9 cellular contexts compared by ENCODE assay signal in the genomic region with DNA sequence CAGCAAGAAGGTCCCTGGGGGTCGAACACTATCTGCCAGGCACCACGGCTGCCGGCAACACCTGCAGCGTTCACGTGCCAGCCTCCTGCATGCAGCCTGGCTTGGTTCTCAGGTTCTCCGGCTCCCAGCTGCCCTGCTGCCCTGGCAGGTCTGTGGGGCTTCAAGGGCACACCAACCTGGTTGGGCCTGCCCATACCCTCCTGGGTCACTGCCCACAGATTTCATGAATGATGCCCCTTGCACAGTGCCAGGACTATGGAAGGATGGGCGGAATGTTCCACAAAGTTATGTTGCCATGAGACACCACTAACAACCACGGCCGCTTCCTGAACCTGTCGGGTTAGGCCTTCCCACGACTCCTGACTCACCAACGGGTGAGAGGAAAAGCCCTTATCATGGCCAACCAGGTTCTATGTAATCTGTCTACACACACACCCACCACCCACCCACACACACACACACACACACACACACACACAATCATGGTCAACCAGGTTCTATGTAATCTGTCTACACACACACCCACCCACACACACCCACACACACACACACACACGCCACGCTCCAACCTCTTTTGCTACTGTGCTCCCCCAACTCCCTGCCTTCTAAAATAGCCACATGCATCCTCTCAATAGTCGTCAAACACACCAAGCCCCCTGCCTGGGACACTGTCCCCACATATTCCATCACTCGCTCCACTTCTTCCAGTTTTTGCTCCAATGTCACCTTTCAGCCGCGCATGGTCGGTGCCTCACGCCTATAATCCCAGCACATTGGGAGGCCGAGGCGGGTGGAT. TPM values are rescaled to one million over a fixed set of nuclear protein-coding genes. Genes with fewer than 3 reads are reported as not detected.
A peak's percentile ranks its signal among the peaks of the same experiment; 100 is the strongest.
DNase-seq lines count a peak whose midpoint lies in the region; ATAC-seq and TF ChIP-seq lines count a peak whose summit lies in the region.
"Had no signal": no experiment of that assay in that cellular context is flagged by ENCODE, and none has a peak within 500 bp of the region (broad histone marks: within the 10 kb centered on the region; RNA-seq: fewer than 3 reads in every experiment).

No MANE protein-coding gene starts in this region.

- H3K4me3 Mint-ChIP-seq in activated CD8-positive, alpha-beta T cell treated with anti-CD3 and anti-CD28 coated beads, Interleukin-2, amount 10 ng/mL, durations not matched to agents 7 days and 5 days, result no peak overlapping the region

- no peaks in the 10 kb centered on the region for H3K27me3 Mint-ChIP-seq in activated CD8-positive, alpha-beta T cell treated with anti-CD3 and anti-CD28 coated beads, Interleukin-2, amount 10 ng/mL, durations not matched to agents 7 days and 5 days (ENCODE audit: low read depth)

- no peaks in the 10 kb centered on the region for H3K9me3 ChIP-seq in right atrium auricular region

- DNase-seq in DMS153 (lab: John Stamatoyannopoulos, UW) (peak; percentile 44), DMS153 treated with DMSO at 0.1 percent for 48 hours (lab: John Stamatoyannopoulos, UW; ENCODE audit: unreplicated experiment) (no peak), right atrium auricular region (ENCODE audit: low spot score) (peak; percentile 85), NCI-H1930 (lab: John Stamatoyannopoulos, UW) (no peak)
- DNase-seq in activated CD8-positive, alpha-beta T cell treated with anti-CD3 and anti-CD28 coated beads, Interleukin-2, amount 10 ng/mL, durations not matched to agents 7 days and 5 days, result peak; percentile 40
- DNase-seq in stimulated activated CD8-positive, alpha-beta memory T cell treated with anti-CD3 and anti-CD28 coated beads, Interleukin-4, amount 100 ng/mL, for 4 hours (ENCODE audit: low read depth in 2 of 2, low spot score in 1 of 2), result peak; percentile 15 to 19

- CTCF ChIA-PET in activated CD8-positive, alpha-beta T cell treated with anti-CD3 and anti-CD28 coated beads, Interleukin-2, amount 10 ng/mL, durations not matched to agents 7 days and 5 days (lab: Charles Lee), result no interaction called here

- peaks cover 0 to 100% of the 10 kb centered on the region in 2 donors for H3K4me1 ChIP-seq in right atrium auricular region

- no peaks in the 10 kb centered on the region for H3K9me3 Mint-ChIP-seq in activated CD8-positive, alpha-beta T cell treated with anti-CD3 and anti-CD28 coated beads, Interleukin-2, amount 10 ng/mL, durations not matched to agents 7 days and 5 days (ENCODE audit: insufficient read depth)

- TF ChIP-seq CTCF in right atrium auricular region (IDR thresholded peaks at IDR 0.05), result no peak

- H3K27ac Mint-ChIP-seq in activated CD8-positive, alpha-beta T cell treated with anti-CD3 and anti-CD28 coated beads, Interleukin-2, amount 10 ng/mL, durations not matched to agents 7 days and 5 days, result no peak overlapping the region

- peaks cover 13% of the 10 kb centered on the region for H3K4me1 Mint-ChIP-seq in activated CD8-positive, alpha-beta T cell treated with anti-CD3 and anti-CD28 coated beads, Interleukin-2, amount 10 ng/mL, durations not matched to agents 7 days and 5 days (ENCODE audit: low read depth)

- ATAC-seq in activated CD8-positive, alpha-beta T cell treated with anti-CD3 and anti-CD28 coated beads, Interleukin-2, amount 10 ng/mL, durations not matched to agents 7 days and 5 days, result peak; percentile 31
- ATAC-seq in GM18907 (IDR thresholded peaks at IDR 0.05; ENCODE audit: unreplicated experiment) (no peak), HG02588 (IDR thresholded peaks at IDR 0.05; ENCODE audit: unreplicated experiment) (no peak)

- no peaks in the 10 kb centered on the region for H3K27me3 ChIP-seq in right atrium auricular region

- POLR2A ChIA-PET in activated CD8-positive, alpha-beta T cell treated with anti-CD3 and anti-CD28 coated beads, Interleukin-2, amount 10 ng/mL, durations not matched to agents 7 days and 5 days (lab: Charles Lee), result no interaction called here

- H3K4me3 ChIP-seq in right atrium auricular region, result no peak overlapping the region

- no peaks in the 10 kb centered on the region for H3K36me3 Mint-ChIP-seq in activated CD8-positive, alpha-beta T cell treated with anti-CD3 and anti-CD28 coated beads, Interleukin-2, amount 10 ng/mL, durations not matched to agents 7 days and 5 days (ENCODE audit: low read depth)

- H3K36me3 ChIP-seq in right atrium auricular region, result no peaks in the 10 kb centered on the region

- H3K27ac ChIP-seq in right atrium auricular region, result peak overlapping the region; percentile 91 to 94
- H3K27ac ChIP-seq: 22Rv1 had no signal

RNA-seq across cellular contexts. Expression of a gene that starts 32.2 kb away (rescaled TPM):
- total RNA-seq in activated CD8-positive, alpha-beta T cell treated with anti-CD3 and anti-CD28 coated beads, Interleukin-2, amount 10 ng/mL, durations not matched to agents 7 days and 5 days, result 1 to 10 TPM; 3.2 to 3.8 TPM
- total RNA-seq in right atrium auricular region, result 100 to 1,000 TPM; 424 to 557 TPM

Comparison
In these comparisons a context has a peak if more than half of its experiments do, and no peak if none do; other contexts are left out.
1. DNase-seq: peak in DMS153 (single experiment), activated CD8-positive, alpha-beta T cell treated with anti-CD3 and anti-CD28 coated beads, Interleukin-2, amount 10 ng/mL, durations not matched to agents 7 days and 5 days (single experiment), right atrium auricular region (single experiment) and stimulated activated CD8-positive, alpha-beta memory T cell treated with anti-CD3 and anti-CD28 coated beads, Interleukin-4, amount 100 ng/mL, for 4 hours (2 of 2); none in DMS153 treated with DMSO at 0.1 percent for 48 hours (single experiment) and NCI-H1930 (0 of 2).
2. RNA of a gene that starts 32.2 kb away (total RNA-seq): 424 to 557 TPM in right atrium auricular region; 3.2 to 3.8 TPM in activated CD8-positive, alpha-beta T cell treated with anti-CD3 and anti-CD28 coated beads, Interleukin-2, amount 10 ng/mL, durations not matched to agents 7 days and 5 days; every median in the first group is over 10 times any median in the second.